In the genomic region with DNA sequence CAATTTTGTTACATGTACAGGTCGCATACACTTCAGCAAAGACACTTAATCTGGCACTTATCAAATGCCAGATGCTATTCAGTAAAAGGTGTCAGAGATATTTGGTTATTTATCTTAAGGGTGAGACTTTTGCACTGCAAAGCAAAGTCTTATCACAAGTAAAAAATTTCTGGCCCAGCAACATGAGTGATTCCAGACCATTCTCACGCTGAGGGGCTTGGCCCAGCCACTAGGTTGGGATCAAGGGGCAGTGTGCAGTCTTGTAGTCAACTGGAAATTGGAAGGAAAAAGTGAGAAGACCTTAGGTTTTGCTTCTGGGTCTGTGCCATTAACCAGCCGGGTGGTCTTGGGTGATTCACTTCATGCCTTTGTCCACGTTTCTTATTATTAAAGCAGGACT, we compare ENCODE assay signal across 21 cellular contexts.
"Had no signal": no experiment of that assay in that cellular context is flagged by ENCODE, and none has a peak within 500 bp of the region (broad histone marks: within the 10 kb centered on the region; RNA-seq: fewer than 3 reads in every experiment).

No MANE protein-coding gene starts in this region.

- DNase-seq: dermis blood vessel endothelial cell; dorsolateral prefrontal cortex; effector CD4-positive, alpha-beta T cell; effector memory CD4-positive, alpha-beta T cell; esophagus squamous epithelium; foreskin fibroblast; foreskin melanocyte; gastrocnemius medialis; glutamatergic neuron; head of caudate nucleus; heart right ventricle; hippocampal formation; left cardiac atrium; left lung; left ventricle myocardium superior; lower lobe of right lung; mesenchymal stem cell; mucosa of descending colon; naive B cell had no signal

- H3K27ac Mint-ChIP-seq: mesothelial cell of epicardium had no signal

- H3K4me3 ChIP-seq: coronary artery, dorsolateral prefrontal cortex, esophagus squamous epithelium, gastrocnemius medialis, heart right ventricle, left lung, lower lobe of right lung, mucosa of descending colon had no signal

- H3K4me3 Mint-ChIP-seq: mesothelial cell of epicardium, naive B cell had no signal

- ATAC-seq: gastrocnemius medialis, heart right ventricle, left cardiac atrium, left lung, left ventricle myocardium superior, lower lobe of right lung, mucosa of descending colon had no signal

- H3K27me3 ChIP-seq: dorsolateral prefrontal cortex, esophagus squamous epithelium, gastrocnemius medialis, heart right ventricle, left lung had no signal

- H3K36me3 ChIP-seq: esophagus squamous epithelium, gastrocnemius medialis, heart right ventricle, left lung, lower lobe of right lung had no signal

- H3K27ac ChIP-seq: coronary artery, dorsolateral prefrontal cortex, esophagus squamous epithelium, gastrocnemius medialis, heart right ventricle, left lung, lower lobe of right lung had no signal

- H3K36me3 Mint-ChIP-seq: mesothelial cell of epicardium had no signal

- H3K9me3 ChIP-seq: esophagus squamous epithelium, gastrocnemius medialis, heart right ventricle, left lung, lower lobe of right lung, mucosa of descending colon had no signal

- H3K9me3 Mint-ChIP-seq: mesothelial cell of epicardium had no signal
